Comparison of ENCODE assay signal across 24 cellular contexts in the genomic region with DNA sequence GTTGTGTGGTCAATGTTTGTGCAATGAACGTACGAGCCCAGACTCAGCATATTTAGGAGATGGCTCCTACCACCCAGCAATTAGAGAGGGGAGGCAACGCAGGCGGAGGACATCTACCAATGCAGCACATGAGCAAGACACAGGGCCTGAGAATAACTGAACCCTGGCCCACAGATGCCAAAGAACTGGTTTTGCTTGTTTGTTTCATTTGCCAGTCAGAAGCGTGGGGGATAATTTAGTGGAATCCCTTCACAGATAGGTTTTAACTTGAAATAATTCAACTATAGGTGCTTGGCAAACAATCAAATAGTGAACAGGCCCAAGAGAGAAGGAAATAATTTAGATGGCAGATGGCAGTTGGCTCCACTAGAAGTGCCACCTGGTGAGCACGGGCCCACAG. TPM values are rescaled to one million over a fixed set of nuclear protein-coding genes. Genes with fewer than 3 reads are reported as not detected.
DNase-seq lines count a peak whose midpoint lies in the region; ATAC-seq, FAIRE-seq and TF ChIP-seq lines count a peak whose summit lies in the region.
"Had no signal": no experiment of that assay in that cellular context is flagged by ENCODE, and none has a peak within 500 bp of the region (broad histone marks: within the 10 kb centered on the region; RNA-seq: fewer than 3 reads in every experiment).

No MANE protein-coding gene starts in this region.

- TF ChIP-seq EP300 in K562 (IDR thresholded peaks at IDR 0.05; ENCODE audit: low read length), result no peak

- H3K27ac ChIP-seq in KOPT-K1 (ENCODE audit: low read depth, low read length, poor library complexity, severe bottlenecking), result peak overlapping the region; percentile 70
- peak overlapping the region; percentile 31; the same call in 1 of the 3 replicates for H3K27ac ChIP-seq in K562 (ENCODE audit: extremely low read depth, low read depth, low read length)
- H3K27ac ChIP-seq: GM23248 had no signal

- in situ Hi-C loops in K562 (cut with MboI), result no loop called here
- in situ Hi-C loops in GM13977 (cut with MboI; ENCODE audit: low pct_unique_long_range_greater_than_20kb, low sequenced_read_pairs, unreplicated experiment), result no loop called here

- peaks cover 19% of the 10 kb centered on the region for H3K9me3 ChIP-seq in KOPT-K1 (ENCODE audit: insufficient read depth, low read length, poor library complexity, severe bottlenecking)
- H3K9me3 ChIP-seq in K562 (replicated peaks; ENCODE audit: control insufficient read depth, insufficient read depth, low read depth, low read length), result no peaks in the 10 kb centered on the region; the same call in 1 of the 2 replicates

- WGBS in K562 (ENCODE audit: insufficient coverage, low coverage, missing lambda C conversion rate), result 89% methylated on average over 6 of the region's 6 CpGs

- TF ChIP-seq POLR2A in K562 (conservative IDR thresholded peaks at IDR 0.05), result no peak

- no peaks in the 10 kb centered on the region for H3K36me3 ChIP-seq in KOPT-K1 (ENCODE audit: insufficient read depth, low read length)
- no peaks in the 10 kb centered on the region for H3K36me3 ChIP-seq in K562 (ENCODE audit: control insufficient read depth, insufficient read depth, low read length)

- peaks cover 20% of the 10 kb centered on the region for H3K9me3 Mint-ChIP-seq in activated CD4-positive, alpha-beta memory T cell treated with anti-CD3 and anti-CD28 coated beads, Interleukin-2, amount 10 ng/mL, durations not matched to agents 7 days and 5 days
- H3K9me3 Mint-ChIP-seq in activated CD4-positive, alpha-beta memory T cell treated with anti-CD3 and anti-CD28 coated beads for 36 hours, result peaks cover 6% of the 10 kb centered on the region
- H3K9me3 Mint-ChIP-seq in stimulated activated effector memory CD8-positive, alpha-beta T cell treated with anti-CD3 and anti-CD28 coated beads, Interleukin-12 subunit alpha, Interleukin-12 subunit beta, amount 100 ng/mL, for 72 hours, result no peaks in the 10 kb centered on the region

- no peak for TF ChIP-seq CTCF in K562 (IDR thresholded peaks at IDR 0.05 in 2 of 3, conservative IDR thresholded peaks at IDR 0.05 in 1 of 3; ENCODE audit: insufficient read depth in 2 of 3, low read depth in 1 of 3, low read length in 3 of 3)
- no peak for TF ChIP-seq CTCF in GM13977 (IDR thresholded peaks at IDR 0.05; ENCODE audit: extremely low read depth, insufficient read depth, missing control alignments)

- H3K27me3 ChIP-seq in K562 (ENCODE audit: control insufficient read depth in 2 of 2, insufficient read depth in 2 of 2, low read length in 2 of 2), result no peaks in the 10 kb centered on the region

- H3K36me3 Mint-ChIP-seq in activated CD4-positive, alpha-beta memory T cell treated with anti-CD3 and anti-CD28 coated beads, Interleukin-2, amount 10 ng/mL, durations not matched to agents 7 days and 5 days (ENCODE audit: low read depth), result peaks cover 44% of the 10 kb centered on the region
- H3K36me3 Mint-ChIP-seq in activated CD4-positive, alpha-beta memory T cell treated with anti-CD3 and anti-CD28 coated beads for 36 hours, result no peaks in the 10 kb centered on the region
- H3K36me3 Mint-ChIP-seq in stimulated activated effector memory CD8-positive, alpha-beta T cell treated with anti-CD3 and anti-CD28 coated beads, Interleukin-12 subunit alpha, Interleukin-12 subunit beta, amount 100 ng/mL, for 72 hours, result no peaks in the 10 kb centered on the region
- H3K36me3 Mint-ChIP-seq: CD4-positive, alpha-beta memory T cell; stimulated activated naive B cell treated with anti-CD40 and anti-IgM and Interleukin-4, amounts not matched to agents 10 μg/mL and 1 μg/mL and 100 μg/mL, for 72 hours had no signal

- no peaks in the 10 kb centered on the region for H3K79me2 ChIP-seq in K562 (ENCODE audit: control insufficient read depth, insufficient read depth, low read length)

- peaks cover 56% of the 10 kb centered on the region for H3K4me1 Mint-ChIP-seq in activated CD4-positive, alpha-beta memory T cell treated with anti-CD3 and anti-CD28 coated beads, Interleukin-2, amount 10 ng/mL, durations not matched to agents 7 days and 5 days
- peaks cover 25% of the 10 kb centered on the region for H3K4me1 Mint-ChIP-seq in activated CD4-positive, alpha-beta memory T cell treated with anti-CD3 and anti-CD28 coated beads for 36 hours (ENCODE audit: low read depth)
- H3K4me1 Mint-ChIP-seq in stimulated activated effector memory CD8-positive, alpha-beta T cell treated with anti-CD3 and anti-CD28 coated beads, Interleukin-12 subunit alpha, Interleukin-12 subunit beta, amount 100 ng/mL, for 72 hours, result peaks cover 30% of the 10 kb centered on the region

- H3K4me2 ChIP-seq in K562 (ENCODE audit: insufficient read depth, low read length), result peak overlapping the region; percentile 38; the same call in 1 of the 2 replicates

- ATAC-seq in K562 (no peak), HG02623 (IDR thresholded peaks at IDR 0.05; ENCODE audit: unreplicated experiment) (no peak), HG02852 (IDR thresholded peaks at IDR 0.05; ENCODE audit: unreplicated experiment) (no peak)
- no peak for ATAC-seq in stimulated activated effector memory CD8-positive, alpha-beta T cell treated with anti-CD3 and anti-CD28 coated beads, Interleukin-12 subunit alpha, Interleukin-12 subunit beta, amount 100 ng/mL, for 72 hours
- ATAC-seq: Right ventricle myocardium inferior; stimulated activated naive B cell treated with anti-CD40 and anti-IgM and Interleukin-4, amounts not matched to agents 10 μg/mL and 1 μg/mL and 100 μg/mL, for 72 hours had no signal

- peak overlapping the region; percentile 95 for H3K27ac Mint-ChIP-seq in activated CD4-positive, alpha-beta memory T cell treated with anti-CD3 and anti-CD28 coated beads, Interleukin-2, amount 10 ng/mL, durations not matched to agents 7 days and 5 days
- H3K27ac Mint-ChIP-seq in activated CD4-positive, alpha-beta memory T cell treated with anti-CD3 and anti-CD28 coated beads for 36 hours, result no peak overlapping the region
- peak overlapping the region; percentile 70 for H3K27ac Mint-ChIP-seq in stimulated activated effector memory CD8-positive, alpha-beta T cell treated with anti-CD3 and anti-CD28 coated beads, Interleukin-12 subunit alpha, Interleukin-12 subunit beta, amount 100 ng/mL, for 72 hours
- H3K27ac Mint-ChIP-seq: stimulated activated naive B cell treated with anti-CD40 and anti-IgM and Interleukin-4, amounts not matched to agents 10 μg/mL and 1 μg/mL and 100 μg/mL, for 72 hours had no signal

- no peak overlapping the region for H3K4me3 ChIP-seq in K562
- H3K4me3 ChIP-seq: GM23248 had no signal

- POLR2A ChIA-PET in activated CD4-positive, alpha-beta memory T cell treated with anti-CD3 and anti-CD28 coated beads, Interleukin-2, amount 10 ng/mL, durations not matched to agents 7 days and 5 days (lab: Charles Lee), result interaction anchor here (1.0 to 4.7 kb wide), 4 partner anchors 12 to 58 kb away, joined by 3 to 71 read pairs (median 4); no protein-coding TSS in a partner anchor
- POLR2A ChIA-PET in activated CD4-positive, alpha-beta memory T cell treated with anti-CD3 and anti-CD28 coated beads for 36 hours (lab: Charles Lee), result no interaction called here
- POLR2A ChIA-PET in K562 (lab: Yijun Ruan, JAX), result interaction anchor here (0.7 to 1.1 kb wide), 2 partner anchors 24 to 477 kb away, joined by 3 read pairs; no protein-coding TSS in a partner anchor

- peak overlapping the region; percentile 54; the same call in 1 of the 2 replicates for H2AFZ ChIP-seq in K562 (ENCODE audit: low read depth, low read length)
- H2AFZ ChIP-seq: GM23248 had no signal

- H3K9ac ChIP-seq in K562 (ENCODE audit: insufficient read depth in 1 of 2, low read depth in 2 of 2, low read length in 2 of 2), result no peak overlapping the region
- H3K9ac ChIP-seq: GM23248 had no signal

- intact Hi-C loops in activated CD4-positive, alpha-beta memory T cell treated with anti-CD3 and anti-CD28 coated beads for 36 hours (cut with micrococcal nuclease), result no loop called here
- intact Hi-C loops in K562 (cut with micrococcal nuclease), result no loop called here

- H3K4me3 Mint-ChIP-seq in activated CD4-positive, alpha-beta memory T cell treated with anti-CD3 and anti-CD28 coated beads, Interleukin-2, amount 10 ng/mL, durations not matched to agents 7 days and 5 days, result no peak overlapping the region
- no peak overlapping the region for H3K4me3 Mint-ChIP-seq in activated CD4-positive, alpha-beta memory T cell treated with anti-CD3 and anti-CD28 coated beads for 36 hours
- peak overlapping the region; percentile 46 for H3K4me3 Mint-ChIP-seq in stimulated activated effector memory CD8-positive, alpha-beta T cell treated with anti-CD3 and anti-CD28 coated beads, Interleukin-12 subunit alpha, Interleukin-12 subunit beta, amount 100 ng/mL, for 72 hours
- H3K4me3 Mint-ChIP-seq: dendritic cell treated with granulocyte-macrophage colony-stimulating factor and Interleukin-4, amounts not matched to agents 40 ng/mL and 50 ng/mL, for 4 days; stimulated activated naive B cell treated with anti-CD40 and anti-IgM and Interleukin-4, amounts not matched to agents 10 μg/mL and 1 μg/mL and 100 μg/mL, for 72 hours had no signal

- no TSS peak for BruUV-seq in K562 (replicated peaks; lab: Mats Ljungman, UMichigan)

- peaks cover 8 to 11% of the 10 kb centered on the region in 2 experiments; a peak in 4 of 5 replicates for H3K4me1 ChIP-seq in K562 (replicated peaks in 1 of 2; ENCODE audit: control insufficient read depth in 2 of 2, insufficient read depth in 2 of 2, low read length in 2 of 2)

- no peak for DNase-seq in activated CD4-positive, alpha-beta memory T cell treated with anti-CD3 and anti-CD28 coated beads, Interleukin-2, amount 10 ng/mL, durations not matched to agents 7 days and 5 days
- DNase-seq in activated CD4-positive, alpha-beta memory T cell treated with anti-CD3 and anti-CD28 coated beads for 36 hours, result no peak
- DNase-seq in K562 (ENCODE audit: extremely low read depth in 1 of 4, low spot score in 3 of 4), result no peak
- DNase-seq in stimulated activated effector memory CD8-positive, alpha-beta T cell treated with anti-CD3 and anti-CD28 coated beads, Interleukin-12 subunit alpha, Interleukin-12 subunit beta, amount 100 ng/mL, for 72 hours (ENCODE audit: low spot score in 2 of 2), result no peak
- DNase-seq in GM13977 (ENCODE audit: low spot score), result no peak
- DNase-seq: activated effector memory CD4-positive, alpha-beta T cell treated with anti-CD3 and anti-CD28 coated beads, Interleukin-2, amount 50 U/mL, for 16 hours; amniotic stem cell; CD4-positive, alpha-beta memory T cell; glutamatergic neuron; NCI-H1092 treated with DMSO at 0.1 percent for 48 hours; NCI-H748 treated with DMSO at 0.1 percent for 48 hours; occipital lobe; small intestine; stimulated activated CD4-positive, alpha-beta T cell treated with anti-CD3 and anti-CD28 coated beads, Interleukin-2, amount 100 ng/mL, for 24 hours; stimulated activated naive B cell treated with anti-CD40 and anti-IgM and Interleukin-4, amounts not matched to agents 10 μg/mL and 1 μg/mL and 100 μg/mL, for 72 hours had no signal

- no peak for TF ChIP-seq RAD21 in K562 (CRISPR knock-in tag; conservative IDR thresholded peaks at IDR 0.05 in 1 of 2, IDR thresholded peaks at IDR 0.05 in 1 of 2)

- H4K20me1 ChIP-seq in K562 (replicated peaks; ENCODE audit: control insufficient read depth, insufficient read depth, low read length), result no peaks in the 10 kb centered on the region

- no peak for FAIRE-seq in K562 (lab: Jason Lieb, UNC)
- FAIRE-seq: GM12892, small intestine had no signal

- CTCF ChIA-PET in activated CD4-positive, alpha-beta memory T cell treated with anti-CD3 and anti-CD28 coated beads, Interleukin-2, amount 10 ng/mL, durations not matched to agents 7 days and 5 days (lab: Charles Lee), result interaction anchor here (1.0 kb wide), 1 partner anchor 285 kb away, joined by 3 read pairs; a partner anchor contains a TSS
- CTCF ChIA-PET in activated CD4-positive, alpha-beta memory T cell treated with anti-CD3 and anti-CD28 coated beads for 36 hours (lab: Charles Lee), result no interaction called here
- CTCF ChIA-PET in K562 (lab: Yijun Ruan, JAX; ENCODE audit: low intra/inter-chr PET ratio), result no interaction called here

- H3K27me3 Mint-ChIP-seq in activated CD4-positive, alpha-beta memory T cell treated with anti-CD3 and anti-CD28 coated beads, Interleukin-2, amount 10 ng/mL, durations not matched to agents 7 days and 5 days, result no peaks in the 10 kb centered on the region
- H3K27me3 Mint-ChIP-seq in activated CD4-positive, alpha-beta memory T cell treated with anti-CD3 and anti-CD28 coated beads for 36 hours, result no peaks in the 10 kb centered on the region
- H3K27me3 Mint-ChIP-seq: CD4-positive, alpha-beta memory T cell; dendritic cell treated with granulocyte-macrophage colony-stimulating factor and Interleukin-4, amounts not matched to agents 40 ng/mL and 50 ng/mL, for 4 days; stimulated activated naive B cell treated with anti-CD40 and anti-IgM and Interleukin-4, amounts not matched to agents 10 μg/mL and 1 μg/mL and 100 μg/mL, for 72 hours had no signal

- H3K9me1 ChIP-seq in K562 (ENCODE audit: control insufficient read depth, insufficient read depth, low read length), result no peaks in the 10 kb centered on the region

RNA-seq across cellular contexts. Expression of a gene that starts 54.8 kb away (rescaled TPM):
- total RNA-seq in activated CD4-positive, alpha-beta memory T cell treated with anti-CD3 and anti-CD28 coated beads, Interleukin-2, amount 10 ng/mL, durations not matched to agents 7 days and 5 days, result under 1 TPM; 0.60 to 0.68 TPM
- not detected for total RNA-seq in activated CD4-positive, alpha-beta memory T cell treated with anti-CD3 and anti-CD28 coated beads for 36 hours
- total RNA-seq in K562 (2011; cell fraction: chromatin; rRNA removed; ENCODE audit: low replicate concordance), result 0.42 TPM in 1 of 2 replicates, not detected in the other
- total RNA-seq in K562 (2011; cell fraction: nucleolus; rRNA removed), result 0.17 and 0.26 TPM in 2 replicates
- 0.15 and 0.92 TPM in 2 replicates for total RNA-seq in K562 (2011; cell fraction: nucleoplasm; rRNA removed)
- total RNA-seq in K562 (2014; rRNA removed), result 0.08 TPM in 1 of 2 replicates, not detected in the other
- total RNA-seq in K562 (2014; rRNA removed; fragmentation: Illumina TruSeq; extraction: Trizol), result 0.07 and 0.29 TPM in 2 replicates
- total RNA-seq in K562 (2015; rRNA removed; fragmentation: Illumina TruSeq; extraction: Trizol), result 0.15 and 0.33 TPM in 2 replicates
- 0.13 and 0.27 TPM in 2 replicates for total RNA-seq in K562 (2021)
- polyA plus RNA-seq in K562 (2011; rRNA removed), result 0.11 and 0.12 TPM in 2 replicates
- polyA plus RNA-seq in K562 (2011; cell fraction: cytosol; rRNA removed), result 0.16 TPM in 1 of 2 replicates, not detected in the other
- polyA plus RNA-seq in K562 (2011; cell fraction: nucleus; rRNA removed), result 0.14 and 0.36 TPM in 2 replicates
- polyA plus RNA-seq in K562 (2012), result 0.76 and 4.9 TPM in 2 replicates
- 0.09 and 0.14 TPM in 2 replicates for polyA plus RNA-seq in K562 (2014; fragmentation: Illumina TruSeq; extraction: Trizol)
- polyA plus RNA-seq in K562 (2014; fragmentation: Nextera tagmentation; extraction: Ambion mirVana), result under 1 TPM in 1 of 2 experiments, not detected in 1; 0.07 TPM
- polyA plus RNA-seq in K562 (2014; rRNA removed), result 0.35 and 0.41 TPM in 2 replicates
- polyA minus RNA-seq in K562 (2011; rRNA and poly(A)+ RNA removed), result 0.11 and 0.12 TPM in 2 replicates
- not detected in 2 replicates for polyA minus RNA-seq in K562 (2011; cell fraction: cytosol; rRNA and poly(A)+ RNA removed)
- 0.13 and 0.22 TPM in 2 replicates for polyA minus RNA-seq in K562 (2011; cell fraction: nucleus; rRNA and poly(A)+ RNA removed)
- total RNA-seq: lung microvascular endothelial cell, temporal lobe had no signal
